ENCODE assay signal across 14 cellular contexts in genomic region chr13:48398450-48399095, GRCh38. TPM values are rescaled to one million over a fixed set of nuclear protein-coding genes. Genes with fewer than 3 reads are reported as not detected.
A peak's percentile ranks its signal among the peaks of the same experiment; 100 is the strongest.
DNase-seq lines count a peak whose midpoint lies in the region; ATAC-seq and TF ChIP-seq lines count a peak whose summit lies in the region.
"Had no signal": no experiment of that assay in that cellular context is flagged by ENCODE, and none has a peak within 500 bp of the region (broad histone marks: within the 10 kb centered on the region; RNA-seq: fewer than 3 reads in every experiment).

No MANE protein-coding gene starts in this region.

- no peak for TF ChIP-seq CTCF in fibroblast of mammary gland (conservative IDR thresholded peaks at IDR 0.05; ENCODE audit: control insufficient read depth, insufficient read depth, low read depth, low read length)
- no peak for TF ChIP-seq CTCF in prostate gland (IDR thresholded peaks at IDR 0.05)

- H3K27ac ChIP-seq in CD4-positive, alpha-beta memory T cell (ENCODE audit: low read depth, low read length): no peak overlapping the region
- peak overlapping the region; percentile 0 to 30 for H3K27ac ChIP-seq in prostate gland

- no peak for DNase-seq in CD4-positive, alpha-beta memory T cell
- peak; percentile 24 for DNase-seq in SK-MEL-5 (ENCODE audit: low read depth, low spot score)
- peak; percentile 46 for DNase-seq in fibroblast of mammary gland (ENCODE audit: low read depth)
- no peak for DNase-seq in prostate gland (ENCODE audit: low spot score)
- no peak for DNase-seq in AG08396 (ENCODE audit: low spot score)
- DNase-seq in hypothalamus (lab: John Stamatoyannopoulos, UW): no peak
- no peak for DNase-seq in islet precursor cell
- DNase-seq: activated CD4-positive, alpha-beta T cell treated with anti-CD3 and anti-CD28 coated beads, Interleukin-2, amount 10 ng/mL, durations not matched to agents 7 days and 5 days; aorta; BE2C; PC-3; posterior cingulate gyrus had no signal

- H3K36me3 Mint-ChIP-seq in CD4-positive, alpha-beta memory T cell: peaks cover 17 to 31% of the 10 kb centered on the region in 2 donors

- in situ Hi-C loops in SK-MEL-5 (cut with HindIII; ENCODE audit: low pct_unique_long_range_greater_than_20kb, low sequenced_read_pairs): no loop called here

- intact Hi-C loops in CD4-positive, alpha-beta memory T cell (cut with micrococcal nuclease): no loop called here
- intact Hi-C loops in prostate gland (cut with DNase I): no loop called here

- H3K27me3 Mint-ChIP-seq in CD4-positive, alpha-beta memory T cell: no peaks in the 10 kb centered on the region
- H3K27me3 Mint-ChIP-seq: activated CD4-positive, alpha-beta T cell treated with anti-CD3 and anti-CD28 coated beads, Interleukin-2, amount 10 ng/mL, durations not matched to agents 7 days and 5 days had no signal

- H3K36me3 ChIP-seq in CD4-positive, alpha-beta memory T cell (ENCODE audit: insufficient read depth, low read length): no peaks in the 10 kb centered on the region
- no peaks in the 10 kb centered on the region for H3K36me3 ChIP-seq in prostate gland

- peaks cover 56% of the 10 kb centered on the region for H3K4me1 ChIP-seq in CD4-positive, alpha-beta memory T cell (ENCODE audit: insufficient read depth, low read length)
- H3K4me1 ChIP-seq in prostate gland (replicated peaks): peaks cover 9% of the 10 kb centered on the region
- H3K4me1 ChIP-seq: BE2C had no signal

- H3K27me3 ChIP-seq in CD4-positive, alpha-beta memory T cell (ENCODE audit: insufficient read depth, low read length): no peaks in the 10 kb centered on the region
- no peaks in the 10 kb centered on the region for H3K27me3 ChIP-seq in prostate gland (replicated peaks; ENCODE audit: insufficient read depth)
- H3K27me3 ChIP-seq: BE2C had no signal

- H3K9me3 Mint-ChIP-seq in CD4-positive, alpha-beta memory T cell: peaks cover 0 to 18% (median 6%) of the 10 kb centered on the region in 8 donors

- no peak for TF ChIP-seq POLR2A in prostate gland (IDR thresholded peaks at IDR 0.05)

- H3K4me1 Mint-ChIP-seq in CD4-positive, alpha-beta memory T cell: peaks cover 33 to 66% (median 49%) of the 10 kb centered on the region in 4 donors

- H3K27ac Mint-ChIP-seq in CD4-positive, alpha-beta memory T cell: peak overlapping the region; percentile 53 to 84 (median 66)
- H3K27ac Mint-ChIP-seq: activated CD4-positive, alpha-beta T cell treated with anti-CD3 and anti-CD28 coated beads, Interleukin-2, amount 10 ng/mL, durations not matched to agents 7 days and 5 days; activated T-helper 1 cell treated with anti-CD3 and anti-CD28 coated beads, Interleukin-12 subunit alpha, Interleukin-12 subunit beta, Interleukin-2, Interleukin-4 antibody, amounts not matched to agents 30 ng/mL and 10 ng/mL and 1 ng/mL, durations not matched to agents 14 hours and 24 hours and 36 hours had no signal

- no peaks in the 10 kb centered on the region for H3K9me3 ChIP-seq in CD4-positive, alpha-beta memory T cell (ENCODE audit: control insufficient read depth in 1 of 2, low read length in 2 of 2)
- no peaks in the 10 kb centered on the region for H3K9me3 ChIP-seq in prostate gland
- H3K9me3 ChIP-seq: BE2C had no signal

- H3K4me3 Mint-ChIP-seq in CD4-positive, alpha-beta memory T cell: no peak overlapping the region
- H3K4me3 Mint-ChIP-seq: activated CD4-positive, alpha-beta T cell treated with anti-CD3 and anti-CD28 coated beads, Interleukin-2, amount 10 ng/mL, durations not matched to agents 7 days and 5 days; activated T-helper 1 cell treated with anti-CD3 and anti-CD28 coated beads, Interleukin-12 subunit alpha, Interleukin-12 subunit beta, Interleukin-2, Interleukin-4 antibody, amounts not matched to agents 30 ng/mL and 10 ng/mL and 1 ng/mL, durations not matched to agents 14 hours and 24 hours and 36 hours had no signal

- no peak overlapping the region for H3K4me3 ChIP-seq in CD4-positive, alpha-beta memory T cell (ENCODE audit: low read length in 2 of 2)
- H3K4me3 ChIP-seq in fibroblast of mammary gland (ENCODE audit: control insufficient read depth, low read depth, low read length) (no peak overlapping the region), prostate gland (no peak overlapping the region)

- no peak for ATAC-seq in HG03159 (IDR thresholded peaks at IDR 0.05; ENCODE audit: unreplicated experiment)
- ATAC-seq: PC-3 had no signal

- POLR2A ChIA-PET in CD4-positive, alpha-beta memory T cell (lab: Charles Lee; ENCODE audit: partially characterized antibody): interaction anchor here (0.7 to 1.8 kb wide), 7 partner anchors 93 to 183 kb away, joined by 3 to 6 read pairs (median 4); partner anchors contain the start of genes ITM2B and RCBTB2

- CTCF ChIA-PET in CD4-positive, alpha-beta memory T cell (lab: Charles Lee; ENCODE audit: partially characterized antibody): interaction anchor here (0.8 to 5.4 kb wide), 7 partner anchors 10 to 371 kb away, joined by 3 to 49 read pairs (median 4); partner anchors contain the start of gene NUDT15

RNA-seq across cellular contexts. Expression of gene LPAR6, which starts 14.3 kb away (rescaled TPM):
- 10 to 100 TPM; 89.0 to 91.1 TPM for total RNA-seq in CD4-positive, alpha-beta memory T cell
- polyA plus RNA-seq in CD4-positive, alpha-beta memory T cell: 100 to 1,000 TPM in 1 of 2 donors, 10 to 100 TPM in 1; 69.1 to 134 TPM
- 31.0 and 32.2 TPM in 2 replicates for total RNA-seq in SK-MEL-5 (2014; rRNA removed; shearing (Covaris generic))
- polyA plus RNA-seq in SK-MEL-5 (2015; cell fraction: cytosol; rRNA removed): 13.0 and 16.4 TPM in 2 replicates
- polyA plus RNA-seq in SK-MEL-5 (2015; cell fraction: nucleus; rRNA removed): 147 and 156 TPM in 2 replicates
- 10 to 100 TPM; 17.3 to 66.5 TPM for total RNA-seq in prostate gland

Comparison
In these comparisons a context has a peak if more than half of its experiments do, and no peak if none do; other contexts are left out.
1. DNase-seq: peak in SK-MEL-5 (single experiment) and fibroblast of mammary gland (single experiment); none in CD4-positive, alpha-beta memory T cell (0 of 5), prostate gland (single experiment), AG08396 (single experiment), hypothalamus (0 of 51) and islet precursor cell (single experiment).